Comparison of ENCODE assay signal across 2 cellular contexts in genomic region chr2:45459860-45460259, GRCh38.
TF ChIP-seq lines count a peak whose summit lies in the region.

No MANE protein-coding gene starts in this region.

TF ChIP-seq in IMR-90, 13 proteins besides CTCF, POLR2A, EP300 and RAD21:
- no peak for TF ChIP-seq USF2 (IDR thresholded peaks at IDR 0.05; ENCODE audit: low read depth, low read length)
- no peak for TF ChIP-seq MAFK (IDR thresholded peaks at IDR 0.05; ENCODE audit: low read depth, low read length)
- TF ChIP-seq RCOR1 (IDR thresholded peaks at IDR 0.05; ENCODE audit: insufficient replicate concordance, low read length) = no peak
- no peak for TF ChIP-seq SMC3 (IDR thresholded peaks at IDR 0.05; ENCODE audit: low read depth, low read length)
- no peak for TF ChIP-seq BHLHE40 (IDR thresholded peaks at IDR 0.05; ENCODE audit: low read depth, low read length)
- no peak for TF ChIP-seq FOS (IDR thresholded peaks at IDR 0.05; ENCODE audit: low read depth, low read length)
- TF ChIP-seq ELK1 (IDR thresholded peaks at IDR 0.05; ENCODE audit: borderline replicate concordance, low read depth, low read length) = no peak
- TF ChIP-seq MXI1 (IDR thresholded peaks at IDR 0.05; ENCODE audit: borderline replicate concordance, low read depth, low read length) = no peak
- TF ChIP-seq CHD1 (IDR thresholded peaks at IDR 0.05; ENCODE audit: low read depth, low read length) = no peak
- no peak for TF ChIP-seq NFE2L2 (IDR thresholded peaks at IDR 0.05; ENCODE audit: low read depth, low read length)
- no peak for TF ChIP-seq CEBPB (IDR thresholded peaks at IDR 0.05; ENCODE audit: low read depth, low read length)
- TF ChIP-seq RFX5 (IDR thresholded peaks at IDR 0.05; ENCODE audit: low read depth, low read length) = no peak
- no peak for TF ChIP-seq MAZ (IDR thresholded peaks at IDR 0.05; ENCODE audit: borderline replicate concordance, low read depth, low read length)

TF ChIP-seq in K562, 482 proteins besides CTCF, POLR2A, EP300 and RAD21 (continued from another document):
- TF ChIP-seq ZNF511 (CRISPR knock-in tag; IDR thresholded peaks at IDR 0.05) = no peak
- TF ChIP-seq ETV6 (IDR thresholded peaks at IDR 0.05; ENCODE audit: borderline replicate concordance in 1 of 2, low read depth in 2 of 2, low read length in 1 of 2) = no peak
- TF ChIP-seq ETV6 (CRISPR knock-in tag; IDR thresholded peaks at IDR 0.05; ENCODE audit: borderline replicate concordance) = no peak
- no peak for TF ChIP-seq ZNF175 (CRISPR knock-in tag; IDR thresholded peaks at IDR 0.05; ENCODE audit: low read depth)
- TF ChIP-seq ADNP (tag; IDR thresholded peaks at IDR 0.05) = no peak
- TF ChIP-seq NFIC (IDR thresholded peaks at IDR 0.05) = peak; percentile 94
- no peak for TF ChIP-seq SLC30A9 (CRISPR knock-in tag; IDR thresholded peaks at IDR 0.05)
TF ChIP-seq in K562: peak in this region for 2.
